Comparison of ENCODE assay signal across 8 cellular contexts in genomic region chr7:99409814-99410213, GRCh38. TPM values are rescaled to one million over a fixed set of nuclear protein-coding genes. Genes with fewer than 3 reads are reported as not detected.
A peak's percentile ranks its signal among the peaks of the same experiment; 100 is the strongest.
DNase-seq lines count a peak whose midpoint lies in the region; ATAC-seq, FAIRE-seq and TF ChIP-seq lines count a peak whose summit lies in the region.

No MANE protein-coding gene starts in this region.

- H3K27ac Mint-ChIP-seq in Calu3 (ENCODE audit: unreplicated experiment): no peak overlapping the region

- DNase-seq in Calu3: no peak
- DNase-seq in NT2/D1 (ENCODE audit: low read depth, low spot score): no peak
- no peak for DNase-seq in H1 (ENCODE audit: low read depth in 1 of 2, low spot score in 2 of 2)
- no peak for DNase-seq in NCI-H146 treated with DMSO at 0.1 percent for 48 hours (lab: John Stamatoyannopoulos, UW; ENCODE audit: unreplicated experiment)
- no peak for DNase-seq in dedifferentiated amniotic fluid mesenchymal stem cell (ENCODE audit: extremely low spot score)

- peaks cover 14% of the 10 kb centered on the region for H3K79me1 ChIP-seq in H1 (ENCODE audit: low read depth, low read length)

- TF ChIP-seq CTCF in Calu3 (IDR thresholded peaks at IDR 0.05; ENCODE audit: unreplicated experiment) (no peak), H1 (IDR thresholded peaks at IDR 0.05; ENCODE audit: control extremely low read depth in 1 of 3, insufficient read depth in 1 of 3, low read depth in 1 of 3, low read length in 3 of 3) (no peak), neutrophil (IDR thresholded peaks at IDR 0.05) (no peak)

- no peaks in the 10 kb centered on the region for H3K27me3 Mint-ChIP-seq in Calu3 (ENCODE audit: unreplicated experiment)

- peaks cover 1% of the 10 kb centered on the region for H3K9me3 Mint-ChIP-seq in Calu3 (ENCODE audit: low read depth, unreplicated experiment)

- POLR2A ChIA-PET in H1 (lab: Charles Lee; ENCODE audit: partially characterized antibody): interaction anchor here (1.1 to 8.4 kb wide), 11 partner anchors 8 to 85 kb away, joined by 3 to 150 read pairs (median 13); partner anchors contain the start of genes ARPC1A, CPSF4 and PTCD1

- H3K56ac ChIP-seq in H1 (replicated peaks; ENCODE audit: insufficient read length, low read depth, low read length): no peak overlapping the region

- no peak overlapping the region for H3K18ac ChIP-seq in H1 (ENCODE audit: extremely low read depth, low read length)

- TF ChIP-seq POLR2A in H1 (IDR thresholded peaks at IDR 0.05; ENCODE audit: control extremely low read depth in 1 of 2, low read depth in 2 of 2, low read length in 2 of 2): no peak

- H3K79me2 ChIP-seq in H1 (ENCODE audit: control insufficient read depth in 1 of 2, insufficient read depth in 2 of 2, low read length in 2 of 2): peaks cover 34 to 57% of the 10 kb centered on the region in 2 experiments

- no peak for TF ChIP-seq EP300 in H1 (IDR thresholded peaks at IDR 0.05; ENCODE audit: borderline replicate concordance in 1 of 2, low read depth in 2 of 2, low read length in 2 of 2)

- no peaks in the 10 kb centered on the region for H3K27me3 ChIP-seq in NT2/D1 (ENCODE audit: insufficient read depth, insufficient read length)
- no peaks in the 10 kb centered on the region for H3K27me3 ChIP-seq in H1 (replicated peaks in 1 of 4; ENCODE audit: control insufficient read depth in 3 of 4, extremely low read depth in 1 of 4, insufficient read depth in 3 of 4, low read length in 3 of 4)
- no peaks in the 10 kb centered on the region for H3K27me3 ChIP-seq in neutrophil

- H3K27ac ChIP-seq in H1 (ENCODE audit: low read depth, low read length): peak overlapping the region; percentile 100; the same call in 1 of the 2 replicates
- peak overlapping the region; percentile 96 for H3K27ac ChIP-seq in neutrophil

- H3K9me3 ChIP-seq in NT2/D1 (ENCODE audit: insufficient read depth, low read length) (no peaks in the 10 kb centered on the region), H1 (ENCODE audit: insufficient read depth in 2 of 2, low read depth in 1 of 2, low read length in 1 of 2) (no peaks in the 10 kb centered on the region), neutrophil (no peaks in the 10 kb centered on the region)

- no peak overlapping the region for H4K8ac ChIP-seq in H1 (ENCODE audit: extremely low read depth, insufficient read depth, low read length)

- no peak overlapping the region for H3K23ac ChIP-seq in H1 (ENCODE audit: insufficient read length)

- H2BK120ac ChIP-seq in H1 (replicated peaks; ENCODE audit: low read depth, low read length): no peak overlapping the region

- no peak for ATAC-seq in HG02981 (IDR thresholded peaks at IDR 0.05; ENCODE audit: unreplicated experiment)
- ATAC-seq in GM21390 (IDR thresholded peaks at IDR 0.05; ENCODE audit: unreplicated experiment): no peak

- no peak overlapping the region for H2AK5ac ChIP-seq in H1 (ENCODE audit: low read depth, low read length)

- TF ChIP-seq RAD21 in H1 (IDR thresholded peaks at IDR 0.05 in 1 of 2, conservative IDR thresholded peaks at IDR 0.05 in 1 of 2; ENCODE audit: low read depth in 2 of 2, low read length in 2 of 2): no peak

- H3K4me1 ChIP-seq in NT2/D1 (ENCODE audit: insufficient read depth, insufficient read length) (peaks cover 4% of the 10 kb centered on the region), H1 (replicated peaks in 1 of 4; ENCODE audit: control insufficient read depth in 3 of 4, insufficient read depth in 4 of 4, low read length in 3 of 4) (peaks cover 0 to 5% (median 3%) of the 10 kb centered on the region in 4 experiments; a peak in 2 of 7 replicates), neutrophil (ENCODE audit: control insufficient read depth in 1 of 2, insufficient read depth in 1 of 2, low read depth in 1 of 2, low read length in 1 of 2) (peaks cover 35 to 38% of the 10 kb centered on the region in 2 experiments)

- CTCF ChIA-PET in Calu3 (lab: Charles Lee) (no interaction called here), H1 (lab: Charles Lee; ENCODE audit: partially characterized antibody) (interaction anchor here (1.3 kb wide), 1 partner anchor 17 kb away, joined by 5 read pairs; no protein-coding TSS in a partner anchor)

- H4K20me1 ChIP-seq in H1 (replicated peaks in 1 of 2; ENCODE audit: control insufficient read depth in 1 of 2, insufficient read depth in 2 of 2, low read length in 2 of 2): peaks cover 7 to 10% of the 10 kb centered on the region in 2 experiments

- no peak overlapping the region for H2BK20ac ChIP-seq in H1 (ENCODE audit: low read length)

- peak overlapping the region; percentile 92 for H3K4me3 Mint-ChIP-seq in Calu3 (ENCODE audit: low read depth, unreplicated experiment)

- H3K9ac ChIP-seq in NT2/D1 (ENCODE audit: insufficient read length, low read depth): peak overlapping the region; percentile 97
- H3K9ac ChIP-seq in H1 (replicated peaks in 1 of 4; ENCODE audit: extremely low read depth in 1 of 4, low read depth in 3 of 4, low read length in 3 of 4): peak overlapping the region in 3 of 4 experiments; percentile 92 to 99 (median 98); a peak in 6 of 7 replicates

- no peak overlapping the region for H2BK15ac ChIP-seq in H1 (ENCODE audit: low read length)

- peak overlapping the region; percentile 74 to 87 for H3K4me2 ChIP-seq in H1 (ENCODE audit: insufficient read depth in 1 of 2, low read depth in 2 of 2, low read length in 2 of 2)

- no TSS peak for BruUV-seq in Calu3 (replicated peaks; lab: Mats Ljungman, UMichigan)

- H3K23me2 ChIP-seq in H1 (ENCODE audit: low read depth, low read length): peaks cover 13% of the 10 kb centered on the region

- H3K36me3 ChIP-seq in NT2/D1 (ENCODE audit: insufficient read depth, insufficient read length, low read length) (peaks cover 60% of the 10 kb centered on the region), H1 (ENCODE audit: control insufficient read depth in 2 of 4, insufficient read depth in 4 of 4, low read length in 3 of 4) (peaks cover 7 to 39% (median 22%) of the 10 kb centered on the region in 4 experiments), neutrophil (peaks cover 51% of the 10 kb centered on the region)

- H2BK5ac ChIP-seq in H1 (ENCODE audit: low read depth, low read length): no peak overlapping the region

- H3K4me1 Mint-ChIP-seq in Calu3 (ENCODE audit: low read depth, unreplicated experiment): peaks cover 7% of the 10 kb centered on the region

- H4K91ac ChIP-seq in H1 (replicated peaks; ENCODE audit: insufficient read length, low read length): no peak overlapping the region

- H3K4me3 ChIP-seq in NT2/D1 (ENCODE audit: insufficient read length, low read depth) (peak overlapping the region; percentile 98), H1 (ENCODE audit: extremely low read depth in 1 of 4, insufficient read depth in 2 of 4, low read depth in 3 of 4, low read length in 4 of 4) (peak overlapping the region; percentile 93 to 99 (median 97)), neutrophil (ENCODE audit: low read depth in 1 of 2, low read length in 1 of 2) (peak overlapping the region; percentile 79 to 100)

- H2BK12ac ChIP-seq in H1 (ENCODE audit: low read depth, low read length): no peak overlapping the region

- H3K14ac ChIP-seq in H1 (ENCODE audit: insufficient read length): no peak overlapping the region

- WGBS in H1 (ENCODE audit: extremely low coverage in 1 of 2, insufficient coverage in 1 of 2, insufficient read length in 1 of 2, insufficient replicate concordance in 2 of 2, low coverage in 1 of 2, low lambda C conversion rate in 2 of 2, missing lambda C conversion rate in 1 of 2), 2 experiments: 71% methylated on average over 3 of the region's 3 CpGs; no CpG with 5 or more reads in 1 of the 2 experiments

- intact Hi-C loops in Calu3 (cut with micrococcal nuclease; ENCODE audit: unreplicated experiment): no loop called here

- no peak for FAIRE-seq in H1 (lab: Jason Lieb, UNC)

- no peak overlapping the region for H2AFZ ChIP-seq in H1 (ENCODE audit: low read length)

- no peak overlapping the region for H3K4ac ChIP-seq in H1 (replicated peaks; ENCODE audit: insufficient read length, low read depth, low read length)

- H3K36me3 Mint-ChIP-seq in Calu3 (ENCODE audit: insufficient read depth, unreplicated experiment): peaks cover 56% of the 10 kb centered on the region

- H4K5ac ChIP-seq in H1 (ENCODE audit: insufficient read length, low read depth, low read length): no peak overlapping the region

RNA-seq across cellular contexts. Expression of gene BUD31, which starts 1.0 kb away (rescaled TPM):
- 62.8 and 82.7 TPM in 2 replicates for total RNA-seq in Calu3 (2022)
- total RNA-seq in H1 (2021; fragmentation: NEBNext Ultra II Directional; extraction: Animal tissue kit (Norgen Biotek cat#: 25700)): 114 and 121 TPM in 2 replicates
- 46.7 and 72.0 TPM in 2 replicates for polyA plus RNA-seq in H1 (2011; rRNA removed)
- polyA plus RNA-seq in H1 (2011; cell fraction: cytosol; rRNA removed): 65.3 TPM
- 53.6 TPM for polyA plus RNA-seq in H1 (2011; cell fraction: nucleus; rRNA removed)
- polyA plus RNA-seq in H1 (2012, experiment 1 of 2): 80.2 to 121 TPM (median 93.7 TPM) in 4 replicates
- 53.6 TPM for polyA plus RNA-seq in H1 (2012, experiment 2 of 2)
- 120 TPM for polyA plus RNA-seq in H1 (2013, experiment 1 of 2)
- polyA plus RNA-seq in H1 (2013, experiment 2 of 2): 127 TPM
- 18.5 and 23.9 TPM in 2 replicates for polyA minus RNA-seq in H1 (2011; rRNA and poly(A)+ RNA removed)
- polyA minus RNA-seq in H1 (2011; cell fraction: cytosol; rRNA and poly(A)+ RNA removed): 20.2 TPM
- polyA minus RNA-seq in H1 (2011; cell fraction: nucleus; rRNA and poly(A)+ RNA removed): 20.8 TPM

RNA-seq across cellular contexts. Expression of gene PDAP1, which starts 1.4 kb away (rescaled TPM):
- total RNA-seq in Calu3 (2022): 83.9 and 87.2 TPM in 2 replicates
- total RNA-seq in H1 (2021; fragmentation: NEBNext Ultra II Directional; extraction: Animal tissue kit (Norgen Biotek cat#: 25700)): 169 and 174 TPM in 2 replicates
- 26.6 and 37.1 TPM in 2 replicates for polyA plus RNA-seq in H1 (2011; rRNA removed)
- 121 TPM for polyA plus RNA-seq in H1 (2011; cell fraction: cytosol; rRNA removed)
- polyA plus RNA-seq in H1 (2011; cell fraction: nucleus; rRNA removed): 34.9 TPM
- polyA plus RNA-seq in H1 (2012, experiment 1 of 2): 210 to 261 TPM (median 258 TPM) in 4 replicates
- 117 TPM for polyA plus RNA-seq in H1 (2012, experiment 2 of 2)
- 114 TPM for polyA plus RNA-seq in H1 (2013, experiment 1 of 2)
- polyA plus RNA-seq in H1 (2013, experiment 2 of 2): 125 TPM
- 5.6 and 11.0 TPM in 2 replicates for polyA minus RNA-seq in H1 (2011; rRNA and poly(A)+ RNA removed)
- polyA minus RNA-seq in H1 (2011; cell fraction: cytosol; rRNA and poly(A)+ RNA removed): 30.0 TPM
- 9.4 TPM for polyA minus RNA-seq in H1 (2011; cell fraction: nucleus; rRNA and poly(A)+ RNA removed)

RNA-seq across cellular contexts. Expression of gene PTCD1, which starts 28.8 kb away (rescaled TPM):
- 7.6 and 8.8 TPM in 2 replicates for total RNA-seq in Calu3 (2022)
- total RNA-seq in H1 (2021; fragmentation: NEBNext Ultra II Directional; extraction: Animal tissue kit (Norgen Biotek cat#: 25700)): 7.5 and 8.5 TPM in 2 replicates
- 7.6 and 9.6 TPM in 2 replicates for polyA plus RNA-seq in H1 (2011; rRNA removed)
- 9.6 TPM for polyA plus RNA-seq in H1 (2011; cell fraction: cytosol; rRNA removed)
- 14.9 TPM for polyA plus RNA-seq in H1 (2011; cell fraction: nucleus; rRNA removed)
- 8.4 to 9.8 TPM (median 9.2 TPM) in 4 replicates for polyA plus RNA-seq in H1 (2012, experiment 1 of 2)
- polyA plus RNA-seq in H1 (2012, experiment 2 of 2): 7.8 TPM
- polyA plus RNA-seq in H1 (2013, experiment 1 of 2): 5.9 TPM
- polyA plus RNA-seq in H1 (2013, experiment 2 of 2): 5.8 TPM
- polyA minus RNA-seq in H1 (2011; rRNA and poly(A)+ RNA removed): 7.4 and 7.9 TPM in 2 replicates
- 8.7 TPM for polyA minus RNA-seq in H1 (2011; cell fraction: cytosol; rRNA and poly(A)+ RNA removed)
- 7.7 TPM for polyA minus RNA-seq in H1 (2011; cell fraction: nucleus; rRNA and poly(A)+ RNA removed)

RNA-seq across cellular contexts. Expression of gene CPSF4, which starts 28.9 kb away (rescaled TPM):
- total RNA-seq in Calu3 (2022): 33.4 and 37.2 TPM in 2 replicates
- total RNA-seq in H1 (2021; fragmentation: NEBNext Ultra II Directional; extraction: Animal tissue kit (Norgen Biotek cat#: 25700)): 74.8 and 77.5 TPM in 2 replicates
- polyA plus RNA-seq in H1 (2011; rRNA removed): 103 and 156 TPM in 2 replicates
- polyA plus RNA-seq in H1 (2011; cell fraction: cytosol; rRNA removed): 114 TPM
- 301 TPM for polyA plus RNA-seq in H1 (2011; cell fraction: nucleus; rRNA removed)
- 66.8 to 95.4 TPM (median 80.9 TPM) in 4 replicates for polyA plus RNA-seq in H1 (2012, experiment 1 of 2)
- polyA plus RNA-seq in H1 (2012, experiment 2 of 2): 75.9 TPM
- 46.9 TPM for polyA plus RNA-seq in H1 (2013, experiment 1 of 2)
- 42.5 TPM for polyA plus RNA-seq in H1 (2013, experiment 2 of 2)
- 105 and 116 TPM in 2 replicates for polyA minus RNA-seq in H1 (2011; rRNA and poly(A)+ RNA removed)
- 59.0 TPM for polyA minus RNA-seq in H1 (2011; cell fraction: cytosol; rRNA and poly(A)+ RNA removed)
- 86.4 TPM for polyA minus RNA-seq in H1 (2011; cell fraction: nucleus; rRNA and poly(A)+ RNA removed)

RNA-seq across cellular contexts. Expression of gene ARPC1B, which starts 35.3 kb away (rescaled TPM):
- 107 and 108 TPM in 2 replicates for total RNA-seq in Calu3 (2022)
- total RNA-seq in H1 (2021; fragmentation: NEBNext Ultra II Directional; extraction: Animal tissue kit (Norgen Biotek cat#: 25700)): 61.8 and 64.5 TPM in 2 replicates
- polyA plus RNA-seq in H1 (2011; rRNA removed): 115 and 165 TPM in 2 replicates
- 131 TPM for polyA plus RNA-seq in H1 (2011; cell fraction: cytosol; rRNA removed)
- polyA plus RNA-seq in H1 (2011; cell fraction: nucleus; rRNA removed): 118 TPM
- 92.2 to 133 TPM (median 114 TPM) in 4 replicates for polyA plus RNA-seq in H1 (2012, experiment 1 of 2)
- 70.9 TPM for polyA plus RNA-seq in H1 (2012, experiment 2 of 2)
- polyA plus RNA-seq in H1 (2013, experiment 1 of 2): 63.9 TPM
- 58.2 TPM for polyA plus RNA-seq in H1 (2013, experiment 2 of 2)
- polyA minus RNA-seq in H1 (2011; rRNA and poly(A)+ RNA removed): 33.9 and 53.6 TPM in 2 replicates
- 42.2 TPM for polyA minus RNA-seq in H1 (2011; cell fraction: cytosol; rRNA and poly(A)+ RNA removed)
- polyA minus RNA-seq in H1 (2011; cell fraction: nucleus; rRNA and poly(A)+ RNA removed): 46.0 TPM
